Comparison of ENCODE assay signal across 1 cellular context in genomic region chr4:87058272-87059073, GRCh38.
TF ChIP-seq lines count a peak whose summit lies in the region.

No MANE protein-coding gene starts in this region.

TF ChIP-seq in HEK293, 187 proteins besides CTCF, POLR2A, EP300 and RAD21 (continued from another document and continues in another):
- no peak for TF ChIP-seq ZNF518A (tag by site-specific recombination; conservative IDR thresholded peaks at IDR 0.05; ENCODE audit: low read depth)
- no peak for TF ChIP-seq ZBTB49 (tag by site-specific recombination; IDR thresholded peaks at IDR 0.05; ENCODE audit: low read depth)
- no peak for TF ChIP-seq ZBTB21 (tag by site-specific recombination; IDR thresholded peaks at IDR 0.05)
- no peak for TF ChIP-seq ZNF521 (tag by site-specific recombination; IDR thresholded peaks at IDR 0.05)
- TF ChIP-seq ZXDB (tag by site-specific recombination; IDR thresholded peaks at IDR 0.05), result no peak
- no peak for TF ChIP-seq HOXA7 (CRISPR knock-in tag; IDR thresholded peaks at IDR 0.05; ENCODE audit: borderline replicate concordance)
- TF ChIP-seq ZNF16 (tag by site-specific recombination; IDR thresholded peaks at IDR 0.05; ENCODE audit: low read depth), result no peak
- TF ChIP-seq ZNF341 (tag by site-specific recombination; IDR thresholded peaks at IDR 0.05; ENCODE audit: low read depth), result peak; percentile 46; the same call in 1 of the 2 replicates
- peak; percentile 82 for TF ChIP-seq ZBTB17 (tag by site-specific recombination; IDR thresholded peaks at IDR 0.05)
- TF ChIP-seq ZNF664 (tag by site-specific recombination; IDR thresholded peaks at IDR 0.05), result no peak
- TF ChIP-seq PRDM10 (tag by site-specific recombination; IDR thresholded peaks at IDR 0.05), result no peak
- TF ChIP-seq ZFP37 (tag by site-specific recombination; IDR thresholded peaks at IDR 0.05), result no peak
- TF ChIP-seq ZNF580 (tag by site-specific recombination; IDR thresholded peaks at IDR 0.05), result no peak
- TF ChIP-seq ZNF747 (tag by site-specific recombination; IDR thresholded peaks at IDR 0.05), result no peak
- no peak for TF ChIP-seq ZIC2 (tag by site-specific recombination; IDR thresholded peaks at IDR 0.05)
- no peak for TF ChIP-seq ZNF624 (tag by site-specific recombination; IDR thresholded peaks at IDR 0.05)
- TF ChIP-seq ZBTB48 (tag by site-specific recombination; IDR thresholded peaks at IDR 0.05), result no peak
- no peak for TF ChIP-seq BCL11A (tag by site-specific recombination; IDR thresholded peaks at IDR 0.05; ENCODE audit: low read depth)
- no peak for TF ChIP-seq ZNF514 (tag by site-specific recombination; IDR thresholded peaks at IDR 0.05)
- no peak for TF ChIP-seq ZNF639 (tag by site-specific recombination; IDR thresholded peaks at IDR 0.05)
- TF ChIP-seq BCL6B (tag by site-specific recombination; IDR thresholded peaks at IDR 0.05), result peak; percentile 83
- peak; percentile 74; the same call in 1 of the 2 replicates for TF ChIP-seq ZNF600 (tag by site-specific recombination; IDR thresholded peaks at IDR 0.05)
- TF ChIP-seq ZNF366 (tag by site-specific recombination; conservative IDR thresholded peaks at IDR 0.05), result no peak
- TF ChIP-seq ZNF473 (tag by site-specific recombination; IDR thresholded peaks at IDR 0.05), result no peak
- TF ChIP-seq ZNF768 (tag by site-specific recombination; IDR thresholded peaks at IDR 0.05), result no peak
- no peak for TF ChIP-seq INSM2 (tag by site-specific recombination; IDR thresholded peaks at IDR 0.05)
- no peak for TF ChIP-seq ZBTB26 (tag by site-specific recombination; optimal IDR thresholded peaks at IDR 0.05)
- TF ChIP-seq ZNF274 (IDR thresholded peaks at IDR 0.05; ENCODE audit: low read length), result no peak
- TF ChIP-seq ZNF274 (tag by site-specific recombination; IDR thresholded peaks at IDR 0.05; ENCODE audit: borderline replicate concordance), result no peak
- TF ChIP-seq ZNF629 (tag by site-specific recombination; IDR thresholded peaks at IDR 0.05), result 0 out of 2 replicates have a peak, but pooled peaks have one; percentile 33
- no peak for TF ChIP-seq ZNF416 (tag by site-specific recombination; IDR thresholded peaks at IDR 0.05)
- no peak for TF ChIP-seq ZSCAN5A (tag by site-specific recombination; IDR thresholded peaks at IDR 0.05)
- TF ChIP-seq ZNF404 (tag by site-specific recombination; IDR thresholded peaks at IDR 0.05), result no peak
- no peak for TF ChIP-seq ZNF433 (tag by site-specific recombination; IDR thresholded peaks at IDR 0.05; ENCODE audit: low read depth)
- TF ChIP-seq ZFP69B (tag by site-specific recombination; IDR thresholded peaks at IDR 0.05), result no peak
- TF ChIP-seq ZNF133 (tag by site-specific recombination; IDR thresholded peaks at IDR 0.05), result no peak
- TF ChIP-seq ZBTB7A (tag by site-specific recombination; IDR thresholded peaks at IDR 0.05; ENCODE audit: low read depth), result no peak
- no peak for TF ChIP-seq ZNF146 (tag by site-specific recombination; IDR thresholded peaks at IDR 0.05)
- TF ChIP-seq KLF16 (tag by site-specific recombination; IDR thresholded peaks at IDR 0.05), result no peak
- 0 out of 2 replicates have a peak, but pooled peaks have one; percentile 13 for TF ChIP-seq ZNF692 (tag by site-specific recombination; IDR thresholded peaks at IDR 0.05)
- TF ChIP-seq ZNF169 (tag by site-specific recombination; IDR thresholded peaks at IDR 0.05), result no peak
- peak; percentile 75; the same call in 1 of the 2 replicates for TF ChIP-seq ZNF2 (tag by site-specific recombination; IDR thresholded peaks at IDR 0.05)
- TF ChIP-seq MZF1 (tag by site-specific recombination; IDR thresholded peaks at IDR 0.05; ENCODE audit: borderline replicate concordance), result no peak
- TF ChIP-seq ZNF311 (tag by site-specific recombination; IDR thresholded peaks at IDR 0.05; ENCODE audit: borderline replicate concordance), result no peak
- no peak for TF ChIP-seq GLI4 (tag by site-specific recombination; IDR thresholded peaks at IDR 0.05)
